Comparison of ENCODE assay signal across 1 cellular context in genomic region chr18:59502222-59502898, GRCh38.
TF ChIP-seq lines count a peak whose summit lies in the region.

No MANE protein-coding gene starts in this region.

TF ChIP-seq in SK-N-SH, 30 proteins besides CTCF, POLR2A, EP300 and RAD21 (continued from another document):
- peak; percentile 28; the same call in 1 of the 2 replicates for TF ChIP-seq PBX3 (IDR thresholded peaks at IDR 0.05)
- TF ChIP-seq REST (IDR thresholded peaks at IDR 0.05; ENCODE audit: low read depth, low read length) = no peak
- TF ChIP-seq USF2 (IDR thresholded peaks at IDR 0.05; ENCODE audit: borderline replicate concordance, low read depth, low read length) = no peak
- no peak for TF ChIP-seq NRF1 (IDR thresholded peaks at IDR 0.05; ENCODE audit: low read depth, low read length)
- TF ChIP-seq RXRA (IDR thresholded peaks at IDR 0.05; ENCODE audit: borderline replicate concordance, low read depth) = peak; percentile 62
- no peak for TF ChIP-seq RFX5 (IDR thresholded peaks at IDR 0.05; ENCODE audit: low read length)
